Comparison of ENCODE assay signal across 1 cellular context in genomic region chr16:3305109-3306068, GRCh38.
TF ChIP-seq lines count a peak whose summit lies in the region.

TIGD7 (minus strand) TSS chr16:3305430; CDS start chr16:3300614, 4,816 bp downstream.
ZNF75A (plus strand) TSS chr16:3305497; CDS start chr16:3308429, 2,932 bp downstream.

TF ChIP-seq in GM23338, 12 proteins besides CTCF, POLR2A, EP300 and RAD21 (continued from another document):
- TF ChIP-seq ZNF462 (CRISPR knock-in tag; IDR thresholded peaks at IDR 0.05) (no peak), JUNB (IDR thresholded peaks at IDR 0.05; ENCODE audit: unreplicated experiment) (no peak), ETS1 (IDR thresholded peaks at IDR 0.05) (peak; percentile 78; the same call in 1 of the 2 replicates), CREB1 (CRISPR knock-in tag; IDR thresholded peaks at IDR 0.05; ENCODE audit: low read depth) (peak; percentile 87), STAT1 (IDR thresholded peaks at IDR 0.05; ENCODE audit: unreplicated experiment) (no peak), ZNF114 (CRISPR knock-in tag; IDR thresholded peaks at IDR 0.05) (no peak)
